In genomic region chr13:92767468-92767867, GRCh38 we compare ENCODE assay signal across 1 cellular context.
TF ChIP-seq lines count a peak whose summit lies in the region.

No MANE protein-coding gene starts in this region.

TF ChIP-seq in GM12878, 131 proteins besides CTCF, POLR2A, EP300 and RAD21 (continued from another document):
- no peak for TF ChIP-seq USF1 (IDR thresholded peaks at IDR 0.05; ENCODE audit: borderline replicate concordance, extremely low read length, insufficient read depth, low read depth, low read length)
